In the genomic region with DNA sequence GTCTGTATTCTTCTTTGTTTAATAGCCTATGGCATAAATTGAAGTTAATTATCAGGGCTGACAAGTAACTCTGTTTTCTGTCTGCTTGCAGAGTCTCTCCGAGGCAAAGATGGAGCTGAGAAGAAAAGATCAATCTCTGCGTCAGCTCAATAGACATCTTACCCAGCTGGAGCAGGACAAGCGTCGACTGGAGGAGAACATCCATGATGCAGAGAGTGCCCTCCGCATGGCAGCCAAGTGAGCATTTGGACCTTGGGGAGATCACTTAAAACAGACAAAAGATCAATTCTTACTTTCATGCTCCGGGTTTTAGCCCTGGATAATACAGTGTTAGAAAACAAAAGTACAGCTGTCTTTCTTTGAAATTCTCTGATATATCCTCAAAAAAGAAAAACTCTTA, we compare ENCODE assay signal across 22 cellular contexts.
"Had no signal": no experiment of that assay in that cellular context is flagged by ENCODE, and none has a peak within 500 bp of the region (broad histone marks: within the 10 kb centered on the region; RNA-seq: fewer than 3 reads in every experiment).

No MANE protein-coding gene starts in this region.

- H3K27ac ChIP-seq: esophagus squamous epithelium, foreskin keratinocyte, heart right ventricle, left ventricle myocardium inferior, lower lobe of right lung, right atrium auricular region, sigmoid colon, skin epidermis, stomach had no signal

- H3K4me3 ChIP-seq: esophagus squamous epithelium, heart right ventricle, left ventricle myocardium inferior, lower lobe of right lung, right atrium auricular region, sigmoid colon, skin epidermis, stomach had no signal

- H3K9me3 Mint-ChIP-seq: dendritic cell treated with granulocyte-macrophage colony-stimulating factor and Interleukin-4, amounts not matched to agents 40 ng/mL and 50 ng/mL, for 4 days; effector memory CD8-positive, alpha-beta T cell; memory B cell; mesothelial cell of epicardium; natural killer cell had no signal

- H3K27ac Mint-ChIP-seq: dendritic cell treated with granulocyte-macrophage colony-stimulating factor and Interleukin-4, amounts not matched to agents 40 ng/mL and 50 ng/mL, for 4 days; effector memory CD8-positive, alpha-beta T cell; memory B cell; mesothelial cell of epicardium; natural killer cell had no signal

- H3K36me3 ChIP-seq: esophagus squamous epithelium, left ventricle myocardium inferior, lower lobe of right lung, right atrium auricular region, sigmoid colon, stomach had no signal

- H3K4me3 Mint-ChIP-seq: dendritic cell treated with granulocyte-macrophage colony-stimulating factor and Interleukin-4, amounts not matched to agents 40 ng/mL and 50 ng/mL, for 4 days; effector memory CD8-positive, alpha-beta T cell; memory B cell; mesothelial cell of epicardium; natural killer cell had no signal

- H3K27me3 Mint-ChIP-seq: dendritic cell treated with granulocyte-macrophage colony-stimulating factor and Interleukin-4, amounts not matched to agents 40 ng/mL and 50 ng/mL, for 4 days; effector memory CD8-positive, alpha-beta T cell; memory B cell had no signal

- H3K27me3 ChIP-seq: esophagus squamous epithelium, foreskin keratinocyte, heart right ventricle, right atrium auricular region, sigmoid colon, stomach had no signal

- H3K4me1 Mint-ChIP-seq: memory B cell, natural killer cell had no signal

- DNase-seq: cerebellar nuclear complex; effector memory CD8-positive, alpha-beta T cell; esophagus squamous epithelium; foreskin keratinocyte; heart right ventricle; hypothalamus; islet precursor cell; left ventricle myocardium inferior; lower lobe of right lung; natural killer cell; posterior cingulate gyrus; sigmoid colon; stimulated activated CD4-positive, alpha-beta T cell treated with anti-CD3 and anti-CD28 coated beads, Interleukin-2, amount 100 ng/mL, for 24 hours; stimulated activated CD4-positive, alpha-beta T cell treated with anti-CD3 and anti-CD28 coated beads, Interleukin-4, amount 100 ng/mL, for 4 hours; stimulated activated naive CD4-positive, alpha-beta T cell; stomach; trophoblast cell had no signal

- H3K36me3 Mint-ChIP-seq: memory B cell, mesothelial cell of epicardium, natural killer cell had no signal

- H3K4me1 ChIP-seq: esophagus squamous epithelium, foreskin keratinocyte, heart right ventricle, left ventricle myocardium inferior, lower lobe of right lung, right atrium auricular region, sigmoid colon, stomach had no signal

- H3K9me3 ChIP-seq: esophagus squamous epithelium, heart right ventricle, left ventricle myocardium inferior, lower lobe of right lung, right atrium auricular region, sigmoid colon, stomach had no signal
